Comparison of ENCODE assay signal across 20 cellular contexts in genomic region chr6:112184996-112185395, GRCh38.
"Had no signal": no experiment of that assay in that cellular context is flagged by ENCODE, and none has a peak within 500 bp of the region (broad histone marks: within the 10 kb centered on the region; RNA-seq: fewer than 3 reads in every experiment).

No MANE protein-coding gene starts in this region.

- H3K4me3 Mint-ChIP-seq: activated T-cell treated with anti-CD3 and anti-CD28 coated beads, Interleukin-2, amount 50 U/mL, for 72 hours; immature natural killer cell; natural killer cell treated with Interleukin-12 subunit alpha and Interleukin-12 subunit beta and Interleukin-15 and Interleukin-18, amount 100 ng/mL, for 72 hours; stimulated activated memory B cell treated with anti-CD40 and anti-IgM and Interleukin-4, amounts not matched to agents 10 μg/mL and 1 μg/mL and 100 μg/mL, for 72 hours had no signal

- H3K27ac Mint-ChIP-seq: activated T-cell treated with anti-CD3 and anti-CD28 coated beads, Interleukin-2, amount 50 U/mL, for 72 hours; immature natural killer cell; natural killer cell treated with Interleukin-12 subunit alpha and Interleukin-12 subunit beta and Interleukin-15 and Interleukin-18, amount 100 ng/mL, for 72 hours; progenitor cell of endocrine pancreas; stimulated activated memory B cell treated with anti-CD40 and anti-IgM and Interleukin-4, amounts not matched to agents 10 μg/mL and 1 μg/mL and 100 μg/mL, for 72 hours had no signal

- ATAC-seq: activated T-cell treated with anti-CD3 and anti-CD28 coated beads, Interleukin-2, amount 50 U/mL, for 72 hours; esophagus mucosa; left cardiac atrium; lower lobe of right lung; natural killer cell treated with Interleukin-12 subunit alpha and Interleukin-12 subunit beta and Interleukin-15 and Interleukin-18, amount 100 ng/mL, for 72 hours; right cardiac atrium; stimulated activated memory B cell treated with anti-CD40 and anti-IgM and Interleukin-4, amounts not matched to agents 10 μg/mL and 1 μg/mL and 100 μg/mL, for 72 hours had no signal

- H3K9me3 Mint-ChIP-seq: activated T-cell treated with anti-CD3 and anti-CD28 coated beads, Interleukin-2, amount 50 U/mL, for 72 hours; immature natural killer cell; natural killer cell treated with Interleukin-12 subunit alpha and Interleukin-12 subunit beta and Interleukin-15 and Interleukin-18, amount 100 ng/mL, for 72 hours; stimulated activated memory B cell treated with anti-CD40 and anti-IgM and Interleukin-4, amounts not matched to agents 10 μg/mL and 1 μg/mL and 100 μg/mL, for 72 hours had no signal

- DNase-seq: activated CD4-positive, alpha-beta T cell treated with anti-CD3 and anti-CD28 coated beads, Interleukin-2, amount 50 U/mL, for 1 hour; activated CD4-positive, CD25-positive, alpha-beta regulatory T cell treated with anti-CD3 and anti-CD28 coated beads, Interleukin-2, amount 50 U/mL, for 72 hours; activated CD8-positive, alpha-beta memory T cell treated with anti-CD3 and anti-CD28 coated beads for 24 hours; activated effector memory CD4-positive, alpha-beta T cell treated with anti-CD3 and anti-CD28 coated beads, Interleukin-2, amount 50 U/mL, for 16 hours; activated naive CD4-positive, alpha-beta T cell treated with anti-CD3 and anti-CD28 coated beads, Interleukin-2, amount 50 U/mL, for 16 hours; activated T-cell treated with anti-CD3 and anti-CD28 coated beads, Interleukin-2, amount 50 U/mL, for 72 hours; cerebellar nuclear complex; effector CD4-positive, alpha-beta T cell; immature natural killer cell; left cardiac atrium; lower lobe of right lung; right cardiac atrium; stimulated activated CD4-positive, alpha-beta T cell treated with anti-CD3 and anti-CD28 coated beads, Interleukin-4, amount 100 ng/mL, for 4 hours; SW 1271; T-helper 2 cell; tibial artery had no signal

- H3K36me3 Mint-ChIP-seq: immature natural killer cell; natural killer cell treated with Interleukin-12 subunit alpha and Interleukin-12 subunit beta and Interleukin-15 and Interleukin-18, amount 100 ng/mL, for 72 hours; stimulated activated memory B cell treated with anti-CD40 and anti-IgM and Interleukin-4, amounts not matched to agents 10 μg/mL and 1 μg/mL and 100 μg/mL, for 72 hours had no signal
